ENCODE assay signal across 1 cellular context in genomic region chr2:15577071-15577706, GRCh38.
TF ChIP-seq lines count a peak whose summit lies in the region.

No MANE protein-coding gene starts in this region.

TF ChIP-seq in HepG2, 621 proteins besides CTCF, POLR2A, EP300 and RAD21 (continued from another document):
- TF ChIP-seq MLXIP (CRISPR knock-in tag; IDR thresholded peaks at IDR 0.05; ENCODE audit: borderline replicate concordance) (no peak), TEAD3 (CRISPR knock-in tag; optimal IDR thresholded peaks at IDR 0.05; ENCODE audit: borderline replicate concordance) (no peak), SAP130 (CRISPR knock-in tag; IDR thresholded peaks at IDR 0.05; ENCODE audit: low read depth) (0 out of 2 replicates have a peak, but pooled peaks have one; percentile 11), ZNF460 (CRISPR knock-in tag; IDR thresholded peaks at IDR 0.05; ENCODE audit: borderline replicate concordance) (no peak), SMC3 (IDR thresholded peaks at IDR 0.05; ENCODE audit: low read length) (peak; percentile 66; the same call in 1 of the 2 replicates), GLI4 (CRISPR knock-in tag; IDR thresholded peaks at IDR 0.05; ENCODE audit: borderline replicate concordance) (no peak; the same call in 1 of the 2 replicates), FOXA1 (IDR thresholded peaks at IDR 0.05) (no peak), FOXA1 (CRISPR knock-in tag; IDR thresholded peaks at IDR 0.05) (0 out of 2 replicates have a peak, but pooled peaks have one; percentile 13), RXRB (CRISPR knock-in tag; IDR thresholded peaks at IDR 0.05; ENCODE audit: borderline replicate concordance) (no peak), XRCC5 (optimal IDR thresholded peaks at IDR 0.05; ENCODE audit: low read length) (peak; percentile 65), KAT8 (CRISPR knock-in tag; IDR thresholded peaks at IDR 0.05) (no peak)
- TF ChIP-seq, protein P1, sequence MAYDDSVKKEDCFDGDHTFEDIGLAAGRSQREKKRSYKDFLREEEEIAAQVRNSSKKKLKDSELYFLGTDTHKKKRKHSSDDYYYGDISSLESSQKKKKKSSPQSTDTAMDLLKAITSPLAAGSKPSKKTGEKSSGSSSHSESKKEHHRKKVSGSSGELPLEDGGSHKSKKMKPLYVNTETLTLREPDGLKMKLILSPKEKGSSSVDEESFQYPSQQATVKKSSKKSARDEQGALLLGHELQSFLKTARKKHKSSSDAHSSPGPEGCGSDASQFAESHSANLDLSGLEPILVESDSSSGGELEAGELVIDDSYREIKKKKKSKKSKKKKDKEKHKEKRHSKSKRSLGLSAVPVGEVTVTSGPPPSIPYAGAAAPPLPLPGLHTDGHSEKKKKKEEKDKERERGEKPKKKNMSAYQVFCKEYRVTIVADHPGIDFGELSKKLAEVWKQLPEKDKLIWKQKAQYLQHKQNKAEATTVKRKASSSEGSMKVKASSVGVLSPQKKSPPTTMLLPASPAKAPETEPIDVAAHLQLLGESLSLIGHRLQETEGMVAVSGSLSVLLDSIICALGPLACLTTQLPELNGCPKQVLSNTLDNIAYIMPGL (CRISPR knock-in tag; IDR thresholded peaks at IDR 0.05; ENCODE audit: borderline replicate concordance in 1 of 2, low read depth in 1 of 2): peak in 1 of 2 experiments; percentile 33; a peak in 1 of 4 replicates
